In genomic region chr20:9262653-9263194, GRCh38 we compare ENCODE assay signal across 17 cellular contexts.
DNase-seq lines count a peak whose midpoint lies in the region; ATAC-seq and TF ChIP-seq lines count a peak whose summit lies in the region.
"Had no signal": no experiment of that assay in that cellular context is flagged by ENCODE, and none has a peak within 500 bp of the region (broad histone marks: within the 10 kb centered on the region; RNA-seq: fewer than 3 reads in every experiment).

No MANE protein-coding gene starts in this region.

- peak overlapping the region; percentile 40 for H2AFZ ChIP-seq in osteoblast (ENCODE audit: low read length)
- H2AFZ ChIP-seq: neural progenitor cell had no signal

- H3K9me3 ChIP-seq in left ventricle myocardium inferior (replicated peaks) (no peaks in the 10 kb centered on the region), osteoblast (ENCODE audit: low read depth, low read length) (no peaks in the 10 kb centered on the region), colonic mucosa (no peaks in the 10 kb centered on the region)
- H3K9me3 ChIP-seq: spleen had no signal

- TF ChIP-seq CTCF in AG10803 (conservative IDR thresholded peaks at IDR 0.05; ENCODE audit: low read length) (no peak), left ventricle myocardium inferior (IDR thresholded peaks at IDR 0.05; ENCODE audit: borderline replicate concordance) (no peak), osteoblast (IDR thresholded peaks at IDR 0.05; ENCODE audit: extremely low read depth, low read depth, low read length) (no peak), colonic mucosa (IDR thresholded peaks at IDR 0.05) (no peak)

- H3K79me2 ChIP-seq in osteoblast (ENCODE audit: insufficient read depth, low read length), result peaks cover 10% of the 10 kb centered on the region

- no peak for DNase-seq in AG10803 (ENCODE audit: low read depth)
- DNase-seq in left ventricle myocardium inferior, result no peak
- no peak for DNase-seq in osteoblast (ENCODE audit: insufficient read length, low spot score, missing footprints)
- DNase-seq in colonic mucosa, result no peak
- no peak for DNase-seq in A172 (ENCODE audit: low spot score)
- DNase-seq in Ammon's horn (ENCODE audit: low spot score), result no peak
- DNase-seq: activated B cell treated with CpG ODN at 0.5 μM for 24 hours, dorsolateral prefrontal cortex, MM.1S, NCI-H2029, NCI-H748 treated with DMSO at 0.1 percent for 48 hours, spleen had no signal

- H3K4me3 ChIP-seq in AG10803 (ENCODE audit: low read length), result peak overlapping the region; percentile 21
- H3K4me3 ChIP-seq in left ventricle myocardium inferior, result peak overlapping the region; percentile 42
- H3K4me3 ChIP-seq in osteoblast (ENCODE audit: insufficient read depth, low read length), result peak overlapping the region; percentile 14
- H3K4me3 ChIP-seq in colonic mucosa, result no peak overlapping the region
- H3K4me3 ChIP-seq: neural progenitor cell, spleen had no signal

- peak overlapping the region; percentile 16 for H3K4me2 ChIP-seq in osteoblast (ENCODE audit: insufficient read depth, low read length)
- H3K4me2 ChIP-seq: neural progenitor cell had no signal

- ATAC-seq in GM21360 (IDR thresholded peaks at IDR 0.05; ENCODE audit: unreplicated experiment), result no peak
- ATAC-seq: HCT116; stimulated activated memory B cell treated with anti-CD40 and anti-IgM and Interleukin-4, amounts not matched to agents 10 μg/mL and 1 μg/mL and 100 μg/mL, for 72 hours had no signal

- H3K27me3 ChIP-seq in left ventricle myocardium inferior (ENCODE audit: low read depth) (no peaks in the 10 kb centered on the region), osteoblast (ENCODE audit: insufficient read depth, low read length) (no peaks in the 10 kb centered on the region), colonic mucosa (no peaks in the 10 kb centered on the region)
- H3K27me3 ChIP-seq: dorsolateral prefrontal cortex, neural progenitor cell had no signal

- H3K36me3 ChIP-seq in left ventricle myocardium inferior (no peaks in the 10 kb centered on the region), osteoblast (ENCODE audit: insufficient read depth, low read length) (no peaks in the 10 kb centered on the region), colonic mucosa (no peaks in the 10 kb centered on the region)
- H3K36me3 ChIP-seq: neural progenitor cell, spleen had no signal

- H3K9ac ChIP-seq in colonic mucosa (ENCODE audit: low read depth in 2 of 2, low read length in 2 of 2), result no peak overlapping the region
- H3K9ac ChIP-seq: neural progenitor cell had no signal

- intact Hi-C loops in left ventricle myocardium inferior (cut with micrococcal nuclease) (no loop called here), colonic mucosa (cut with DNase I) (no loop called here)

- H3K27ac ChIP-seq in cingulate gyrus (ENCODE audit: low read depth, low read length) (peak overlapping the region; percentile 15), left ventricle myocardium inferior (replicated peaks) (peak overlapping the region; percentile 72), osteoblast (ENCODE audit: low read depth, low read length) (no peak overlapping the region), colonic mucosa (no peak overlapping the region)
- H3K27ac ChIP-seq: neural progenitor cell had no signal

- H4K20me1 ChIP-seq in osteoblast (ENCODE audit: insufficient read depth, low read length), result no peaks in the 10 kb centered on the region

- H3K4me1 ChIP-seq in left ventricle myocardium inferior (peaks cover 38% of the 10 kb centered on the region), osteoblast (ENCODE audit: insufficient read depth, low read length) (peaks cover 4% of the 10 kb centered on the region), colonic mucosa (no peaks in the 10 kb centered on the region)

Comparison
In these comparisons a context has a peak if more than half of its experiments do, and no peak if none do; other contexts are left out.
1. H3K27ac ChIP-seq: peak in cingulate gyrus (single experiment) and left ventricle myocardium inferior (single experiment); none in osteoblast (single experiment) and colonic mucosa (single experiment).